8 cellular contexts compared by ENCODE assay signal in genomic region chr1:67213164-67213563, GRCh38. TPM values are rescaled to one million over a fixed set of nuclear protein-coding genes. Genes with fewer than 3 reads are reported as not detected.
DNase-seq lines count a peak whose midpoint lies in the region; TF ChIP-seq lines count a peak whose summit lies in the region.

No MANE protein-coding gene starts in this region.

- H3K27ac ChIP-seq in AG04450 (ENCODE audit: low read depth, low read length), result no peak overlapping the region

- H3K9me3 ChIP-seq in AG04450 (ENCODE audit: control insufficient read depth, insufficient read depth, low read length), result no peaks in the 10 kb centered on the region

- H3K4me3 ChIP-seq in AG04450 (ENCODE audit: low read depth, low read length), result no peak overlapping the region

- intact Hi-C loops in posterior vena cava (cut with DNase I), result loop anchor here in 1 of 2 donors (10.0 kb wide), 1 partner anchor 272 kb away; no protein-coding TSS in a partner anchor

- peak; percentile 73 for TF ChIP-seq CTCF in AG04450 (IDR thresholded peaks at IDR 0.05; ENCODE audit: low read depth, low read length)
- peak; percentile 60 for TF ChIP-seq CTCF in GM12872 (IDR thresholded peaks at IDR 0.05; ENCODE audit: insufficient read depth, low read depth, low read length)

- DNase-seq in AG04450 (ENCODE audit: low read depth, low spot score), result no peak
- peak; percentile 16 for DNase-seq in RPMI7951 (ENCODE audit: low read depth)
- peak; percentile 22 for DNase-seq in germinal center (ENCODE audit: low spot score)
- no peak for DNase-seq in NCI-H128 (lab: John Stamatoyannopoulos, UW; ENCODE audit: unreplicated experiment)
- no peak for DNase-seq in anterior cingulate cortex (lab: John Stamatoyannopoulos, UW)
- no peak for DNase-seq in stimulated activated naive CD4-positive, alpha-beta T cell treated with Interleukin-2 at 50 U/mL for 16 hours (lab: John Stamatoyannopoulos, UW)
- no peak for DNase-seq in posterior vena cava (ENCODE audit: low spot score)

- POLR2A ChIA-PET in AG04450 (lab: Yijun Ruan, JAX), result interaction anchor here (0.7 kb wide), 1 partner anchor 212 kb away, joined by 4 read pairs; no protein-coding TSS in a partner anchor

- CTCF ChIA-PET in AG04450 (lab: Charles Lee), result interaction anchor here (0.6 to 8.7 kb wide), 48 partner anchors 8 to 454 kb away, joined by 3 to 190 read pairs (median 4); partner anchors contain the start of genes DNAI4, IL23R, MIER1 and SERBP1

- H3K27me3 ChIP-seq in AG04450 (ENCODE audit: control insufficient read depth, insufficient read depth, low read length), result peaks cover 6% of the 10 kb centered on the region

RNA-seq across cellular contexts. Expression of gene IL23R, which starts 46.9 kb away (rescaled TPM):
- not detected in 2 replicates for polyA plus RNA-seq in AG04450 (2011; rRNA removed)
- polyA minus RNA-seq in AG04450 (2011; rRNA and poly(A)+ RNA removed), result not detected in 2 replicates
- total RNA-seq in RPMI7951 (2014; rRNA removed; shearing (Covaris generic)), result not detected in 2 replicates
- not detected for total RNA-seq in posterior vena cava

Comparison
In these comparisons a context has a peak if more than half of its experiments do, and no peak if none do; other contexts are left out.
1. DNase-seq: peak in RPMI7951 (single experiment) and germinal center (single experiment); none in AG04450 (single experiment), NCI-H128 (single experiment), anterior cingulate cortex (0 of 58), stimulated activated naive CD4-positive, alpha-beta T cell treated with Interleukin-2 at 50 U/mL for 16 hours (single experiment) and posterior vena cava (single experiment).